9 cellular contexts compared by ENCODE assay signal in genomic region chr1:19436716-19437476, GRCh38. TPM values are rescaled to one million over a fixed set of nuclear protein-coding genes. Genes with fewer than 3 reads are reported as not detected.
DNase-seq lines count a peak whose midpoint lies in the region; TF ChIP-seq lines count a peak whose summit lies in the region.
"Had no signal": no experiment of that assay in that cellular context is flagged by ENCODE, and none has a peak within 500 bp of the region (broad histone marks: within the 10 kb centered on the region; RNA-seq: fewer than 3 reads in every experiment).

No MANE protein-coding gene starts in this region.

- H3K36me3 ChIP-seq in uterus, result no peaks in the 10 kb centered on the region
- H3K36me3 ChIP-seq in MM.1S (replicated peaks; ENCODE audit: insufficient read depth, low read length), result no peaks in the 10 kb centered on the region; the same call in 1 of the 2 replicates

- H3K4me3 Mint-ChIP-seq in activated naive CD4-positive, alpha-beta T cell treated with anti-CD3 and anti-CD28 coated beads, Interleukin-2, amount 50 U/mL, for 24 hours, result peak overlapping the region; percentile 67
- peak overlapping the region; percentile 2 for H3K4me3 Mint-ChIP-seq in dendritic cell treated with granulocyte-macrophage colony-stimulating factor and Interleukin-4, amounts not matched to agents 40 ng/mL and 50 ng/mL, for 4 days

- H3K79me2 ChIP-seq in MM.1S (ENCODE audit: low read length), result peaks cover 93% of the 10 kb centered on the region

- no peaks in the 10 kb centered on the region for H3K27me3 Mint-ChIP-seq in activated naive CD4-positive, alpha-beta T cell treated with anti-CD3 and anti-CD28 coated beads, Interleukin-2, amount 50 U/mL, for 24 hours
- H3K27me3 Mint-ChIP-seq in dendritic cell treated with granulocyte-macrophage colony-stimulating factor and Interleukin-4, amounts not matched to agents 40 ng/mL and 50 ng/mL, for 4 days, result no peaks in the 10 kb centered on the region

- H4K20me1 ChIP-seq in MM.1S (ENCODE audit: insufficient read depth, low read length), result peaks cover 4% of the 10 kb centered on the region; the same call in 1 of the 2 replicates

- H3K4me3 ChIP-seq in uterus (no peak overlapping the region), MM.1S (ENCODE audit: low read length) (no peak overlapping the region)

- H3K4me1 Mint-ChIP-seq in activated naive CD4-positive, alpha-beta T cell treated with anti-CD3 and anti-CD28 coated beads, Interleukin-2, amount 50 U/mL, for 24 hours, result peaks cover 90% of the 10 kb centered on the region
- H3K4me1 Mint-ChIP-seq in dendritic cell treated with granulocyte-macrophage colony-stimulating factor and Interleukin-4, amounts not matched to agents 40 ng/mL and 50 ng/mL, for 4 days (ENCODE audit: low read depth), result peaks cover 73% of the 10 kb centered on the region

- H3K27me3 ChIP-seq in uterus (no peaks in the 10 kb centered on the region), MM.1S (replicated peaks; ENCODE audit: insufficient read depth, low read length) (no peaks in the 10 kb centered on the region)

- no peak for TF ChIP-seq POLR2A in uterus (IDR thresholded peaks at IDR 0.05)

- H3K4me1 ChIP-seq in uterus, result peaks cover 45 to 58% of the 10 kb centered on the region in 2 donors
- H3K4me1 ChIP-seq in MM.1S (ENCODE audit: low read length), result no peaks in the 10 kb centered on the region

- peak overlapping the region; percentile 85 for H3K27ac Mint-ChIP-seq in activated naive CD4-positive, alpha-beta T cell treated with anti-CD3 and anti-CD28 coated beads, Interleukin-2, amount 50 U/mL, for 24 hours
- peak overlapping the region; percentile 69 for H3K27ac Mint-ChIP-seq in dendritic cell treated with granulocyte-macrophage colony-stimulating factor and Interleukin-4, amounts not matched to agents 40 ng/mL and 50 ng/mL, for 4 days

- no peaks in the 10 kb centered on the region for H3K9me2 ChIP-seq in MM.1S (replicated peaks; ENCODE audit: insufficient read depth, low read length)

- TF ChIP-seq CTCF in uterus (IDR thresholded peaks at IDR 0.05), result no peak
- no peak for TF ChIP-seq CTCF in MM.1S (IDR thresholded peaks at IDR 0.05; ENCODE audit: low read length)

- DNase-seq in activated naive CD4-positive, alpha-beta T cell (lab: John Stamatoyannopoulos, UW), result no peak
- peak; percentile 86 for DNase-seq in mucosa of gallbladder (ENCODE audit: low spot score)
- peak; percentile 74 to 84 for DNase-seq in uterus
- no peak for DNase-seq in MM.1S
- DNase-seq in AG08396 (ENCODE audit: low spot score), result no peak
- DNase-seq in NCI-H446 (lab: John Stamatoyannopoulos, UW), result no peak
- DNase-seq: NCI-H1092 treated with DMSO at 0.1 percent for 48 hours had no signal

- no peaks in the 10 kb centered on the region for H3K9me3 Mint-ChIP-seq in activated naive CD4-positive, alpha-beta T cell treated with anti-CD3 and anti-CD28 coated beads, Interleukin-2, amount 50 U/mL, for 24 hours
- no peaks in the 10 kb centered on the region for H3K9me3 Mint-ChIP-seq in dendritic cell treated with granulocyte-macrophage colony-stimulating factor and Interleukin-4, amounts not matched to agents 40 ng/mL and 50 ng/mL, for 4 days

- H3K36me3 Mint-ChIP-seq in activated naive CD4-positive, alpha-beta T cell treated with anti-CD3 and anti-CD28 coated beads, Interleukin-2, amount 50 U/mL, for 24 hours, result peaks cover 7% of the 10 kb centered on the region
- peaks cover 80% of the 10 kb centered on the region for H3K36me3 Mint-ChIP-seq in dendritic cell treated with granulocyte-macrophage colony-stimulating factor and Interleukin-4, amounts not matched to agents 40 ng/mL and 50 ng/mL, for 4 days (ENCODE audit: low read depth)

- intact Hi-C loops in dendritic cell treated with granulocyte-macrophage colony-stimulating factor and Interleukin-4, amounts not matched to agents 40 ng/mL and 50 ng/mL, for 4 days (cut with micrococcal nuclease), result loop anchor here (5.0 kb wide), 1 partner anchor 160 kb away; a partner anchor contains a TSS
- intact Hi-C loops in uterus (cut with DNase I; ENCODE audit: low total_unique reads), result no loop called here

- no peak overlapping the region for H3K4me2 ChIP-seq in MM.1S (ENCODE audit: low read depth, low read length)

- no peak overlapping the region for H3K9ac ChIP-seq in MM.1S (ENCODE audit: low read length)

- H2AFZ ChIP-seq in MM.1S (ENCODE audit: low read length), result no peak overlapping the region

- H3K9me3 ChIP-seq in uterus, result no peaks in the 10 kb centered on the region
- H3K9me3 ChIP-seq in MM.1S (replicated peaks; ENCODE audit: insufficient read depth, low read length), result no peaks in the 10 kb centered on the region

- no peaks in the 10 kb centered on the region for H3F3A ChIP-seq in MM.1S (ENCODE audit: insufficient read depth, low read length)

- H3K27ac ChIP-seq in uterus (peak overlapping the region; percentile 87 to 92), MM.1S (ENCODE audit: low read length) (no peak overlapping the region)

RNA-seq across cellular contexts. Expression of gene CAPZB, which starts 48.4 kb away (rescaled TPM):
- 255 TPM for total RNA-seq in mucosa of gallbladder
- total RNA-seq in uterus, result 100 to 1,000 TPM in 3 of 4 donors, 10 to 100 TPM in 1; 94.4 to 281 (median 141) TPM

Comparison
In these comparisons a context has a peak if more than half of its experiments do, and no peak if none do; other contexts are left out.
1. DNase-seq: peak in mucosa of gallbladder (single experiment) and uterus (2 of 2); none in activated naive CD4-positive, alpha-beta T cell (0 of 4), MM.1S (single experiment), AG08396 (single experiment) and NCI-H446 (0 of 2).